8 cellular contexts compared by ENCODE assay signal in genomic region chr7:150405584-150406310, GRCh38. TPM values are rescaled to one million over a fixed set of nuclear protein-coding genes. Genes with fewer than 3 reads are reported as not detected.
DNase-seq lines count a peak whose midpoint lies in the region; ATAC-seq and TF ChIP-seq lines count a peak whose summit lies in the region.

No MANE protein-coding gene starts in this region.

- peak overlapping the region; percentile 92 to 96 for H3K4me3 Mint-ChIP-seq in effector memory CD8-positive, alpha-beta T cell
- H3K4me3 Mint-ChIP-seq in mesothelial cell of epicardium, result peak overlapping the region; percentile 84

- DNase-seq in 8988T (peak; percentile 62), WERI-Rb-1 (no peak), mesothelial cell of epicardium (ENCODE audit: low spot score in 2 of 2, unreplicated experiment in 2 of 2) (peak in 1 of 2 experiments; percentile 69), suprapubic skin (ENCODE audit: low spot score in 2 of 2) (peak in 1 of 2 donors; percentile 77)
- peak; percentile 25 to 42 (median 38) for DNase-seq in effector memory CD8-positive, alpha-beta T cell

- TF ChIP-seq CTCF in WERI-Rb-1 (IDR thresholded peaks at IDR 0.05; ENCODE audit: low read depth, low read length) (no peak), mesothelial cell of epicardium (IDR thresholded peaks at IDR 0.05; ENCODE audit: unreplicated experiment) (no peak), suprapubic skin (IDR thresholded peaks at IDR 0.05) (no peak)

- H3K9me3 Mint-ChIP-seq in effector memory CD8-positive, alpha-beta T cell, result no peaks in the 10 kb centered on the region
- H3K9me3 Mint-ChIP-seq in mesothelial cell of epicardium, result no peaks in the 10 kb centered on the region

- ATAC-seq in effector memory CD8-positive, alpha-beta T cell (replicated peaks), result peak; percentile 30
- ATAC-seq in HG03457 (IDR thresholded peaks at IDR 0.05; ENCODE audit: unreplicated experiment) (no peak), GM18868 (IDR thresholded peaks at IDR 0.05; ENCODE audit: unreplicated experiment) (no peak)

- no peaks in the 10 kb centered on the region for H3K27me3 ChIP-seq in WERI-Rb-1 (ENCODE audit: insufficient read depth, low read depth, severe bottlenecking)
- no peaks in the 10 kb centered on the region for H3K27me3 ChIP-seq in suprapubic skin

- H3K27ac Mint-ChIP-seq in effector memory CD8-positive, alpha-beta T cell, result peak overlapping the region; percentile 80
- H3K27ac Mint-ChIP-seq in mesothelial cell of epicardium, result peak overlapping the region; percentile 91

- H3K36me3 ChIP-seq in WERI-Rb-1 (peaks cover 12% of the 10 kb centered on the region), suprapubic skin (peaks cover 20% of the 10 kb centered on the region)

- H3K27me3 Mint-ChIP-seq in effector memory CD8-positive, alpha-beta T cell, result no peaks in the 10 kb centered on the region
- no peaks in the 10 kb centered on the region for H3K27me3 Mint-ChIP-seq in mesothelial cell of epicardium (ENCODE audit: low read depth)

- no peaks in the 10 kb centered on the region for H3K9me3 ChIP-seq in WERI-Rb-1 (ENCODE audit: severe bottlenecking)
- H3K9me3 ChIP-seq in suprapubic skin, result no peaks in the 10 kb centered on the region

- 9% methylated on average over 31 of the region's 35 CpGs for WGBS in suprapubic skin

- TF ChIP-seq EP300 in suprapubic skin (IDR thresholded peaks at IDR 0.05), result no peak

- H3K36me3 Mint-ChIP-seq in effector memory CD8-positive, alpha-beta T cell (ENCODE audit: insufficient read depth), result peaks cover 30% of the 10 kb centered on the region
- H3K36me3 Mint-ChIP-seq in mesothelial cell of epicardium, result peaks cover 7% of the 10 kb centered on the region

- H3K4me3 ChIP-seq in WERI-Rb-1 (ENCODE audit: low read depth, low read length) (peak overlapping the region; percentile 78), suprapubic skin (peak overlapping the region; percentile 84)

- H3K27ac ChIP-seq in WERI-Rb-1 (peak overlapping the region; percentile 94), suprapubic skin (peak overlapping the region; percentile 90)

- H3K4me1 Mint-ChIP-seq in effector memory CD8-positive, alpha-beta T cell (ENCODE audit: low read depth in 2 of 2), result peaks cover 32 to 34% of the 10 kb centered on the region in 2 donors
- H3K4me1 Mint-ChIP-seq in mesothelial cell of epicardium, result peaks cover 45% of the 10 kb centered on the region

- TF ChIP-seq POLR2A in GM19099 (IDR thresholded peaks at IDR 0.05; ENCODE audit: extremely low read depth, insufficient read length, low read depth), result peak; percentile 24
- TF ChIP-seq POLR2A in suprapubic skin (IDR thresholded peaks at IDR 0.05), result no peak

- peaks cover 31% of the 10 kb centered on the region for H3K4me1 ChIP-seq in suprapubic skin

RNA-seq across cellular contexts. Expression of gene ZNF775, which starts 26.6 kb away (rescaled TPM):
- total RNA-seq in mesothelial cell of epicardium (13.3 to 14.9 TPM (median 14.8 TPM) in 3 replicates), suprapubic skin (1 to 10 TPM; 1.6 to 3.9 (median 2.6) TPM)

RNA-seq across cellular contexts. Expression of gene REPIN1, which starts 37.1 kb away (rescaled TPM):
- total RNA-seq in mesothelial cell of epicardium, result 147 to 149 TPM (median 148 TPM) in 3 replicates
- total RNA-seq in suprapubic skin, result 10 to 100 TPM; 56.1 to 75.5 (median 73.7) TPM

RNA-seq across cellular contexts. Expression of gene GIMAP8, which starts 44.7 kb away (rescaled TPM):
- not detected in 3 replicates for total RNA-seq in mesothelial cell of epicardium
- 1 to 10 TPM; 1.5 to 5.6 (median 3.2) TPM for total RNA-seq in suprapubic skin
